21 cellular contexts compared by ENCODE assay signal in genomic region chr16:259814-260253, GRCh38. TPM values are rescaled to one million over a fixed set of nuclear protein-coding genes. Genes with fewer than 3 reads are reported as not detected.
A peak's percentile ranks its signal among the peaks of the same experiment; 100 is the strongest.
DNase-seq lines count a peak whose midpoint lies in the region; ATAC-seq, FAIRE-seq and TF ChIP-seq lines count a peak whose summit lies in the region.
"Had no signal": no experiment of that assay in that cellular context is flagged by ENCODE, and none has a peak within 500 bp of the region (broad histone marks: within the 10 kb centered on the region; RNA-seq: fewer than 3 reads in every experiment).

No MANE protein-coding gene starts in this region.

- no peak for FAIRE-seq in HepG2 (lab: Jason Lieb, UNC)
- FAIRE-seq: A204.1, H54 had no signal

- no peak for TF ChIP-seq RAD21 in HepG2 (CRISPR knock-in tag; IDR thresholded peaks at IDR 0.05)

- CTCF ChIA-PET in HepG2 (lab: Yijun Ruan, JAX; ENCODE audit: low intra/inter-chr PET ratio, low total read pairs): no interaction called here

- H3K79me2 ChIP-seq in HepG2 (ENCODE audit: insufficient read depth, low read length) (no peaks in the 10 kb centered on the region), GM23248 (ENCODE audit: insufficient read depth) (no peaks in the 10 kb centered on the region)

- in situ Hi-C loops in HepG2 (cut with HindIII; ENCODE audit: extremely low pct_ligation_motif_present, low pct_unique_long_range_greater_than_20kb): no loop called here
- in situ Hi-C loops in GM23248 (cut with MboI): no loop called here

- H3K4me3 ChIP-seq in HepG2 (replicated peaks in 1 of 3; ENCODE audit: insufficient read depth in 1 of 3, low read depth in 2 of 3, low read length in 3 of 3) (no peak overlapping the region), right lobe of liver (no peak overlapping the region), GM23248 (no peak overlapping the region)
- H3K4me3 ChIP-seq: Peyer's patch, SJSA1 had no signal

- peak overlapping the region; percentile 74 for H3K27ac Mint-ChIP-seq in stimulated activated effector memory CD8-positive, alpha-beta T cell treated with anti-CD3 and anti-CD28 coated beads, Interleukin-12 subunit alpha, Interleukin-12 subunit beta, amount 100 ng/mL, for 72 hours

- H4K20me1 ChIP-seq in HepG2 (ENCODE audit: insufficient read depth, low read length) (no peaks in the 10 kb centered on the region), GM23248 (ENCODE audit: insufficient read depth) (no peaks in the 10 kb centered on the region)

- H3K9me3 ChIP-seq in HepG2 (ENCODE audit: low read length) (no peaks in the 10 kb centered on the region), right lobe of liver (no peaks in the 10 kb centered on the region), GM23248 (ENCODE audit: low read depth) (no peaks in the 10 kb centered on the region)
- H3K9me3 ChIP-seq: Peyer's patch, SJSA1 had no signal

- H3K27ac ChIP-seq in HepG2 (ENCODE audit: extremely low read length, insufficient read depth, low read length) (no peak overlapping the region), right lobe of liver (no peak overlapping the region), GM23248 (no peak overlapping the region)
- H3K27ac ChIP-seq: C4-2B, Peyer's patch, SJSA1 had no signal

- POLR2A ChIA-PET in HepG2 (lab: Yijun Ruan, JAX): no interaction called here

- no TSS peak for BruUV-seq in HepG2 (replicated peaks; lab: Mats Ljungman, UMichigan)

- WGBS in HepG2 (ENCODE audit: low lambda C conversion rate): 90% methylated on average over 5 of the region's 13 CpGs
- WGBS in right lobe of liver (ENCODE audit: insufficient coverage, low coverage, low lambda C conversion rate, missing lambda C conversion rate): 67% methylated on average over 6 of the region's 13 CpGs
- WGBS in GM23248 (ENCODE audit: low coverage in 1 of 2, low lambda C conversion rate in 2 of 2, missing lambda C conversion rate in 2 of 2), 2 experiments: 73 to 85% methylated on average over 9 to 13 of the region's 13 CpGs

- H3K4me2 ChIP-seq in HepG2 (ENCODE audit: low read depth, low read length) (no peak overlapping the region), GM23248 (ENCODE audit: unreplicated experiment) (no peak overlapping the region)

- H3K9me2 ChIP-seq in GM23248 (ENCODE audit: insufficient read depth): no peaks in the 10 kb centered on the region

- peaks cover 30% of the 10 kb centered on the region for H3K36me3 Mint-ChIP-seq in stimulated activated effector memory CD8-positive, alpha-beta T cell treated with anti-CD3 and anti-CD28 coated beads, Interleukin-12 subunit alpha, Interleukin-12 subunit beta, amount 100 ng/mL, for 72 hours

- TF ChIP-seq EP300 in HepG2 (IDR thresholded peaks at IDR 0.05; ENCODE audit: low read depth in 2 of 2, low read length in 2 of 2): no peak
- no peak for TF ChIP-seq EP300 in HepG2 (CRISPR knock-in tag; IDR thresholded peaks at IDR 0.05; ENCODE audit: borderline replicate concordance)

- intact Hi-C loops in HepG2 (cut with micrococcal nuclease; ENCODE audit: unreplicated experiment) (no loop called here), right lobe of liver (cut with DNase I) (no loop called here)

- no peak overlapping the region for H2AFZ ChIP-seq in HepG2 (ENCODE audit: low read length)
- no peak overlapping the region for H2AFZ ChIP-seq in GM23248

- H3K4me1 Mint-ChIP-seq in stimulated activated effector memory CD8-positive, alpha-beta T cell treated with anti-CD3 and anti-CD28 coated beads, Interleukin-12 subunit alpha, Interleukin-12 subunit beta, amount 100 ng/mL, for 72 hours: peaks cover 15% of the 10 kb centered on the region

- H3K9me3 Mint-ChIP-seq in stimulated activated effector memory CD8-positive, alpha-beta T cell treated with anti-CD3 and anti-CD28 coated beads, Interleukin-12 subunit alpha, Interleukin-12 subunit beta, amount 100 ng/mL, for 72 hours: no peaks in the 10 kb centered on the region

- no peak for DNase-seq in HepG2 (ENCODE audit: low spot score)
- DNase-seq in right lobe of liver: no peak
- DNase-seq in cerebellar nuclear complex (lab: John Stamatoyannopoulos, UW): peak; percentile 42 to 60
- no peak for DNase-seq in stimulated activated effector memory CD8-positive, alpha-beta T cell treated with anti-CD3 and anti-CD28 coated beads, Interleukin-12 subunit alpha, Interleukin-12 subunit beta, amount 100 ng/mL, for 72 hours (ENCODE audit: low spot score in 2 of 2)
- no peak for DNase-seq in GM23248
- DNase-seq: GDM1, KBM-7, NCI-H1092, NCI-H1436, NCI-H1930, NCI-H345, NCI-H524, NCI-H774, Peyer's patch had no signal

- H3F3A ChIP-seq in GM23248 (ENCODE audit: insufficient read depth): no peaks in the 10 kb centered on the region

- TF ChIP-seq POLR2A in HepG2 (IDR thresholded peaks at IDR 0.05; ENCODE audit: insufficient read depth in 1 of 2, low read depth in 2 of 2, low read length in 2 of 2): no peak
- no peak for TF ChIP-seq POLR2A in right lobe of liver (IDR thresholded peaks at IDR 0.05)

- peaks cover 15 to 28% of the 10 kb centered on the region in 2 experiments; a peak in 4 of 5 replicates for H3K36me3 ChIP-seq in HepG2 (replicated peaks in 1 of 2; ENCODE audit: control insufficient read depth in 1 of 2, insufficient read depth in 2 of 2, low read length in 2 of 2)
- peaks cover 0 to 32% (median 7%) of the 10 kb centered on the region in 4 donors for H3K36me3 ChIP-seq in right lobe of liver
- H3K36me3 ChIP-seq in GM23248 (ENCODE audit: low read depth): no peaks in the 10 kb centered on the region

- no peak for ATAC-seq in HepG2
- no peak for ATAC-seq in right lobe of liver
- ATAC-seq in stimulated activated effector memory CD8-positive, alpha-beta T cell treated with anti-CD3 and anti-CD28 coated beads, Interleukin-12 subunit alpha, Interleukin-12 subunit beta, amount 100 ng/mL, for 72 hours: no peak
- no peak for ATAC-seq in GM18907 (IDR thresholded peaks at IDR 0.05; ENCODE audit: unreplicated experiment)

- H3K27me3 ChIP-seq in HepG2 (ENCODE audit: control insufficient read depth in 1 of 2, insufficient read depth in 2 of 2, low read length in 2 of 2) (no peaks in the 10 kb centered on the region), right lobe of liver (no peaks in the 10 kb centered on the region), GM23248 (replicated peaks; ENCODE audit: insufficient read depth) (no peaks in the 10 kb centered on the region)
- H3K27me3 ChIP-seq: Peyer's patch, SJSA1 had no signal

- TF ChIP-seq CTCF in HepG2 (CRISPR knock-in tag; IDR thresholded peaks at IDR 0.05): no peak
- no peak for TF ChIP-seq CTCF in right lobe of liver (IDR thresholded peaks at IDR 0.05)

- H3K4me3 Mint-ChIP-seq in stimulated activated effector memory CD8-positive, alpha-beta T cell treated with anti-CD3 and anti-CD28 coated beads, Interleukin-12 subunit alpha, Interleukin-12 subunit beta, amount 100 ng/mL, for 72 hours: peak overlapping the region; percentile 40

- no peaks in the 10 kb centered on the region for H3K4me1 ChIP-seq in HepG2 (ENCODE audit: insufficient read depth, low read length)
- no peaks in the 10 kb centered on the region for H3K4me1 ChIP-seq in right lobe of liver
- H3K4me1 ChIP-seq in GM23248 (ENCODE audit: insufficient read depth): no peaks in the 10 kb centered on the region
- H3K4me1 ChIP-seq: Peyer's patch, SJSA1 had no signal

- H3K9ac ChIP-seq in HepG2 (ENCODE audit: insufficient read depth, low read depth, low read length) (no peak overlapping the region), GM23248 (no peak overlapping the region)

RNA-seq across cellular contexts. Expression of gene RGS11, which starts 15.9 kb away (rescaled TPM):
- not detected in 2 replicates for total RNA-seq in HepG2 (2016; rRNA removed; fragmentation: Illumina TruSeq; extraction: Trizol)
- total RNA-seq in HepG2 (2016; cell fraction: cytosol; rRNA removed; fragmentation: Illumina TruSeq; extraction: Trizol; ENCODE audit: low read depth): not detected in 2 replicates
- total RNA-seq in HepG2 (2016; cell fraction: insoluble cytoplasmic fraction; rRNA removed; fragmentation: Illumina TruSeq; extraction: Trizol): not detected in 2 replicates
- not detected in 2 replicates for total RNA-seq in HepG2 (2016; cell fraction: membrane; rRNA removed; fragmentation: Illumina TruSeq; extraction: Trizol)
- total RNA-seq in HepG2 (2016; cell fraction: nucleus; rRNA removed; fragmentation: Illumina TruSeq; extraction: Trizol): not detected in 2 replicates
- polyA plus RNA-seq in HepG2 (2011; rRNA removed): 0.11 and 0.24 TPM in 2 replicates
- polyA plus RNA-seq in HepG2 (2011; cell fraction: cytosol; rRNA removed): 0.03 TPM in 2 replicates
- polyA plus RNA-seq in HepG2 (2011; cell fraction: nucleus; rRNA removed): 3.2 and 3.4 TPM in 2 replicates
- polyA plus RNA-seq in HepG2 (2012): 0.09 TPM in 2 replicates
- not detected in 2 replicates for polyA plus RNA-seq in HepG2 (2016; cell fraction: cytosol; fragmentation: Illumina TruSeq; extraction: Trizol; ENCODE audit: low read depth)
- not detected in 2 replicates for polyA plus RNA-seq in HepG2 (2016; cell fraction: insoluble cytoplasmic fraction; fragmentation: Illumina TruSeq; extraction: Trizol; ENCODE audit: low read depth)
- polyA plus RNA-seq in HepG2 (2016; cell fraction: membrane; fragmentation: Illumina TruSeq; extraction: Trizol; ENCODE audit: low read depth): not detected in 2 replicates
- not detected in 2 replicates for polyA plus RNA-seq in HepG2 (2016; cell fraction: nucleus; fragmentation: Illumina TruSeq; extraction: Trizol; ENCODE audit: insufficient read depth, low read depth)
- polyA minus RNA-seq in HepG2 (2011; rRNA and poly(A)+ RNA removed; ENCODE audit: low replicate concordance): not detected in 2 replicates
- polyA minus RNA-seq in HepG2 (2011; cell fraction: cytosol; rRNA and poly(A)+ RNA removed): not detected in 2 replicates
- 0.25 and 0.26 TPM in 2 replicates for polyA minus RNA-seq in HepG2 (2011; cell fraction: nucleus; rRNA and poly(A)+ RNA removed)
- 1 to 10 TPM in 1 of 6 experiments, under 1 TPM in 5; 0.37 to 1.3 (median 0.80) TPM for total RNA-seq in right lobe of liver
- 2.4 and 7.0 TPM in 2 replicates for total RNA-seq in GM23248 (2014; rRNA removed; shearing (Covaris generic))
- polyA plus RNA-seq in GM23248 (2016; fragmentation: Nextera tagmentation; extraction: Ambion mirVana): 4.4 and 4.5 TPM in 2 replicates
- total RNA-seq: OCI-LY7, SJSA1 had no signal

RNA-seq across cellular contexts. Expression of gene ARHGDIG, which starts 20.6 kb away (rescaled TPM):
- total RNA-seq in HepG2 (2016; rRNA removed; fragmentation: Illumina TruSeq; extraction: Trizol): 0.24 TPM in 1 of 2 replicates, not detected in the other
- 0.26 and 0.61 TPM in 2 replicates for total RNA-seq in HepG2 (2016; cell fraction: cytosol; rRNA removed; fragmentation: Illumina TruSeq; extraction: Trizol; ENCODE audit: low read depth)
- total RNA-seq in HepG2 (2016; cell fraction: insoluble cytoplasmic fraction; rRNA removed; fragmentation: Illumina TruSeq; extraction: Trizol): 0.11 TPM in 1 of 2 replicates, not detected in the other
- total RNA-seq in HepG2 (2016; cell fraction: membrane; rRNA removed; fragmentation: Illumina TruSeq; extraction: Trizol): 0.21 and 0.31 TPM in 2 replicates
- total RNA-seq in HepG2 (2016; cell fraction: nucleus; rRNA removed; fragmentation: Illumina TruSeq; extraction: Trizol): not detected in 2 replicates
- polyA plus RNA-seq in HepG2 (2011; rRNA removed): 0.48 and 0.63 TPM in 2 replicates
- polyA plus RNA-seq in HepG2 (2011; cell fraction: cytosol; rRNA removed): 0.33 and 0.58 TPM in 2 replicates
- 3.2 and 3.7 TPM in 2 replicates for polyA plus RNA-seq in HepG2 (2011; cell fraction: nucleus; rRNA removed)
- polyA plus RNA-seq in HepG2 (2012): 0.17 and 0.36 TPM in 2 replicates
- 0.16 TPM in 1 of 2 replicates, not detected in the other for polyA plus RNA-seq in HepG2 (2016; cell fraction: cytosol; fragmentation: Illumina TruSeq; extraction: Trizol; ENCODE audit: low read depth)
- not detected in 2 replicates for polyA plus RNA-seq in HepG2 (2016; cell fraction: insoluble cytoplasmic fraction; fragmentation: Illumina TruSeq; extraction: Trizol; ENCODE audit: low read depth)
- polyA plus RNA-seq in HepG2 (2016; cell fraction: membrane; fragmentation: Illumina TruSeq; extraction: Trizol; ENCODE audit: low read depth): not detected in 2 replicates
- not detected in 2 replicates for polyA plus RNA-seq in HepG2 (2016; cell fraction: nucleus; fragmentation: Illumina TruSeq; extraction: Trizol; ENCODE audit: insufficient read depth, low read depth)
- not detected in 2 replicates for polyA minus RNA-seq in HepG2 (2011; rRNA and poly(A)+ RNA removed; ENCODE audit: low replicate concordance)
- not detected in 2 replicates for polyA minus RNA-seq in HepG2 (2011; cell fraction: cytosol; rRNA and poly(A)+ RNA removed)
- 0.50 TPM in 1 of 2 replicates, not detected in the other for polyA minus RNA-seq in HepG2 (2011; cell fraction: nucleus; rRNA and poly(A)+ RNA removed)
- not detected for total RNA-seq in right lobe of liver
- total RNA-seq in GM23248 (2014; rRNA removed; shearing (Covaris generic)): 0.65 TPM in 1 of 2 replicates, not detected in the other
- 0.38 and 0.40 TPM in 2 replicates for polyA plus RNA-seq in GM23248 (2016; fragmentation: Nextera tagmentation; extraction: Ambion mirVana)
- total RNA-seq: Daoy, OCI-LY7, SJSA1 had no signal

RNA-seq across cellular contexts. Expression of gene PDIA2, which starts 23.1 kb away (rescaled TPM):
- total RNA-seq in HepG2 (2016; rRNA removed; fragmentation: Illumina TruSeq; extraction: Trizol): 0.35 and 0.60 TPM in 2 replicates
- not detected in 2 replicates for total RNA-seq in HepG2 (2016; cell fraction: cytosol; rRNA removed; fragmentation: Illumina TruSeq; extraction: Trizol; ENCODE audit: low read depth)
- total RNA-seq in HepG2 (2016; cell fraction: insoluble cytoplasmic fraction; rRNA removed; fragmentation: Illumina TruSeq; extraction: Trizol): 0.50 TPM in 1 of 2 replicates, not detected in the other
- not detected in 2 replicates for total RNA-seq in HepG2 (2016; cell fraction: membrane; rRNA removed; fragmentation: Illumina TruSeq; extraction: Trizol)
- total RNA-seq in HepG2 (2016; cell fraction: nucleus; rRNA removed; fragmentation: Illumina TruSeq; extraction: Trizol): 0.81 and 1.0 TPM in 2 replicates
- polyA plus RNA-seq in HepG2 (2011; rRNA removed): 1.9 and 2.9 TPM in 2 replicates
- 1.2 and 1.4 TPM in 2 replicates for polyA plus RNA-seq in HepG2 (2011; cell fraction: cytosol; rRNA removed)
- 10.2 and 14.0 TPM in 2 replicates for polyA plus RNA-seq in HepG2 (2011; cell fraction: nucleus; rRNA removed)
- 0.63 and 1.1 TPM in 2 replicates for polyA plus RNA-seq in HepG2 (2012)
- not detected in 2 replicates for polyA plus RNA-seq in HepG2 (2016; cell fraction: cytosol; fragmentation: Illumina TruSeq; extraction: Trizol; ENCODE audit: low read depth)
- not detected in 2 replicates for polyA plus RNA-seq in HepG2 (2016; cell fraction: insoluble cytoplasmic fraction; fragmentation: Illumina TruSeq; extraction: Trizol; ENCODE audit: low read depth)
- polyA plus RNA-seq in HepG2 (2016; cell fraction: membrane; fragmentation: Illumina TruSeq; extraction: Trizol; ENCODE audit: low read depth): not detected in 2 replicates
- polyA plus RNA-seq in HepG2 (2016; cell fraction: nucleus; fragmentation: Illumina TruSeq; extraction: Trizol; ENCODE audit: insufficient read depth, low read depth): 1.8 and 2.1 TPM in 2 replicates
- 1.3 TPM in 1 of 2 replicates, not detected in the other for polyA minus RNA-seq in HepG2 (2011; rRNA and poly(A)+ RNA removed; ENCODE audit: low replicate concordance)
- not detected in 2 replicates for polyA minus RNA-seq in HepG2 (2011; cell fraction: cytosol; rRNA and poly(A)+ RNA removed)
- polyA minus RNA-seq in HepG2 (2011; cell fraction: nucleus; rRNA and poly(A)+ RNA removed): 0.99 TPM in 1 of 2 replicates, not detected in the other
- not detected for total RNA-seq in right lobe of liver
- not detected in 2 replicates for total RNA-seq in GM23248 (2014; rRNA removed; shearing (Covaris generic))
- polyA plus RNA-seq in GM23248 (2016; fragmentation: Nextera tagmentation; extraction: Ambion mirVana): not detected in 2 replicates
- total RNA-seq: OCI-LY7, SJSA1 had no signal

RNA-seq across cellular contexts. Expression of gene FAM234A, which starts 25.2 kb away (rescaled TPM):
- total RNA-seq in HepG2 (2016; rRNA removed; fragmentation: Illumina TruSeq; extraction: Trizol): 15.5 and 29.2 TPM in 2 replicates
- total RNA-seq in HepG2 (2016; cell fraction: cytosol; rRNA removed; fragmentation: Illumina TruSeq; extraction: Trizol; ENCODE audit: low read depth): 11.6 and 13.4 TPM in 2 replicates
- 15.3 and 31.7 TPM in 2 replicates for total RNA-seq in HepG2 (2016; cell fraction: insoluble cytoplasmic fraction; rRNA removed; fragmentation: Illumina TruSeq; extraction: Trizol)
- 31.9 and 37.8 TPM in 2 replicates for total RNA-seq in HepG2 (2016; cell fraction: membrane; rRNA removed; fragmentation: Illumina TruSeq; extraction: Trizol)
- 27.3 and 30.0 TPM in 2 replicates for total RNA-seq in HepG2 (2016; cell fraction: nucleus; rRNA removed; fragmentation: Illumina TruSeq; extraction: Trizol)
- 34.4 and 40.2 TPM in 2 replicates for polyA plus RNA-seq in HepG2 (2011; rRNA removed)
- polyA plus RNA-seq in HepG2 (2011; cell fraction: cytosol; rRNA removed): 26.3 and 36.7 TPM in 2 replicates
- polyA plus RNA-seq in HepG2 (2011; cell fraction: nucleus; rRNA removed): 59.9 and 63.5 TPM in 2 replicates
- 41.7 and 43.9 TPM in 2 replicates for polyA plus RNA-seq in HepG2 (2012)
- 14.9 and 22.9 TPM in 2 replicates for polyA plus RNA-seq in HepG2 (2016; cell fraction: cytosol; fragmentation: Illumina TruSeq; extraction: Trizol; ENCODE audit: low read depth)
- 19.9 and 25.2 TPM in 2 replicates for polyA plus RNA-seq in HepG2 (2016; cell fraction: insoluble cytoplasmic fraction; fragmentation: Illumina TruSeq; extraction: Trizol; ENCODE audit: low read depth)
- polyA plus RNA-seq in HepG2 (2016; cell fraction: membrane; fragmentation: Illumina TruSeq; extraction: Trizol; ENCODE audit: low read depth): 32.6 and 36.0 TPM in 2 replicates
- 60.5 and 64.6 TPM in 2 replicates for polyA plus RNA-seq in HepG2 (2016; cell fraction: nucleus; fragmentation: Illumina TruSeq; extraction: Trizol; ENCODE audit: insufficient read depth, low read depth)
- 12.9 and 44.2 TPM in 2 replicates for polyA minus RNA-seq in HepG2 (2011; rRNA and poly(A)+ RNA removed; ENCODE audit: low replicate concordance)
- 18.8 and 24.3 TPM in 2 replicates for polyA minus RNA-seq in HepG2 (2011; cell fraction: cytosol; rRNA and poly(A)+ RNA removed)
- polyA minus RNA-seq in HepG2 (2011; cell fraction: nucleus; rRNA and poly(A)+ RNA removed): 14.2 and 16.0 TPM in 2 replicates
- 10 to 100 TPM; 31.7 to 64.8 (median 41.9) TPM for total RNA-seq in right lobe of liver
- 165 and 202 TPM in 2 replicates for total RNA-seq in GM23248 (2014; rRNA removed; shearing (Covaris generic))
- polyA plus RNA-seq in GM23248 (2016; fragmentation: Nextera tagmentation; extraction: Ambion mirVana): 113 and 119 TPM in 2 replicates

RNA-seq across cellular contexts. Expression of gene LUC7L, which starts 30.6 kb away (rescaled TPM):
- 37.3 and 56.9 TPM in 2 replicates for total RNA-seq in HepG2 (2016; rRNA removed; fragmentation: Illumina TruSeq; extraction: Trizol)
- 25.5 and 29.1 TPM in 2 replicates for total RNA-seq in HepG2 (2016; cell fraction: cytosol; rRNA removed; fragmentation: Illumina TruSeq; extraction: Trizol; ENCODE audit: low read depth)
- total RNA-seq in HepG2 (2016; cell fraction: insoluble cytoplasmic fraction; rRNA removed; fragmentation: Illumina TruSeq; extraction: Trizol): 43.9 and 57.2 TPM in 2 replicates
- total RNA-seq in HepG2 (2016; cell fraction: membrane; rRNA removed; fragmentation: Illumina TruSeq; extraction: Trizol): 16.2 and 21.8 TPM in 2 replicates
- total RNA-seq in HepG2 (2016; cell fraction: nucleus; rRNA removed; fragmentation: Illumina TruSeq; extraction: Trizol): 54.3 and 62.8 TPM in 2 replicates
- 48.7 and 49.0 TPM in 2 replicates for polyA plus RNA-seq in HepG2 (2011; rRNA removed)
- 15.2 and 20.9 TPM in 2 replicates for polyA plus RNA-seq in HepG2 (2011; cell fraction: cytosol; rRNA removed)
- 310 and 328 TPM in 2 replicates for polyA plus RNA-seq in HepG2 (2011; cell fraction: nucleus; rRNA removed)
- polyA plus RNA-seq in HepG2 (2012): 47.0 and 48.8 TPM in 2 replicates
- polyA plus RNA-seq in HepG2 (2016; cell fraction: cytosol; fragmentation: Illumina TruSeq; extraction: Trizol; ENCODE audit: low read depth): 11.6 and 12.4 TPM in 2 replicates
- polyA plus RNA-seq in HepG2 (2016; cell fraction: insoluble cytoplasmic fraction; fragmentation: Illumina TruSeq; extraction: Trizol; ENCODE audit: low read depth): 45.6 and 50.0 TPM in 2 replicates
- polyA plus RNA-seq in HepG2 (2016; cell fraction: membrane; fragmentation: Illumina TruSeq; extraction: Trizol; ENCODE audit: low read depth): 10.2 and 11.6 TPM in 2 replicates
- polyA plus RNA-seq in HepG2 (2016; cell fraction: nucleus; fragmentation: Illumina TruSeq; extraction: Trizol; ENCODE audit: insufficient read depth, low read depth): 113 and 119 TPM in 2 replicates
- polyA minus RNA-seq in HepG2 (2011; rRNA and poly(A)+ RNA removed; ENCODE audit: low replicate concordance): 17.1 and 19.6 TPM in 2 replicates
- 6.7 and 10.6 TPM in 2 replicates for polyA minus RNA-seq in HepG2 (2011; cell fraction: cytosol; rRNA and poly(A)+ RNA removed)
- 142 and 151 TPM in 2 replicates for polyA minus RNA-seq in HepG2 (2011; cell fraction: nucleus; rRNA and poly(A)+ RNA removed)
- 10 to 100 TPM; 18.9 to 30.2 (median 20.4) TPM for total RNA-seq in right lobe of liver
- 49.6 and 78.5 TPM in 2 replicates for total RNA-seq in GM23248 (2014; rRNA removed; shearing (Covaris generic))
- polyA plus RNA-seq in GM23248 (2016; fragmentation: Nextera tagmentation; extraction: Ambion mirVana): 35.6 and 37.3 TPM in 2 replicates

Comparison
In these comparisons a context has a peak if more than half of its experiments do, and no peak if none do; other contexts are left out.
1. DNase-seq: peak in cerebellar nuclear complex (2 of 2); none in HepG2 (single experiment), right lobe of liver (0 of 3), stimulated activated effector memory CD8-positive, alpha-beta T cell treated with anti-CD3 and anti-CD28 coated beads, Interleukin-12 subunit alpha, Interleukin-12 subunit beta, amount 100 ng/mL, for 72 hours (0 of 2) and GM23248 (single experiment).